ENCODE assay signal across 19 cellular contexts in genomic region chr11:112421854-112422253, GRCh38.
"Had no signal": no experiment of that assay in that cellular context is flagged by ENCODE, and none has a peak within 500 bp of the region (broad histone marks: within the 10 kb centered on the region; RNA-seq: fewer than 3 reads in every experiment).

No MANE protein-coding gene starts in this region.

- H3K4me1 Mint-ChIP-seq: activated CD8-positive, alpha-beta memory T cell treated with anti-CD3 and anti-CD28 coated beads, Interleukin-2, amount 10 ng/mL, durations not matched to agents 7 days and 5 days; activated naive CD8-positive, alpha-beta T cell treated with anti-CD3 and anti-CD28 coated beads, Interleukin-2, amount 50 U/mL, for 24 hours had no signal

- H3K4me1 ChIP-seq: left ventricle myocardium inferior had no signal

- H3K27ac ChIP-seq: left ventricle myocardium inferior had no signal

- H3K36me3 ChIP-seq: left ventricle myocardium inferior had no signal

- DNase-seq: activated CD4-positive, alpha-beta memory T cell treated with anti-CD3 and anti-CD28 coated beads, Interleukin-2, amount 10 ng/mL, durations not matched to agents 7 days and 5 days; activated CD4-positive, alpha-beta T cell treated with anti-CD3 and anti-CD28 coated beads for 48 hours; activated CD4-positive, CD25-positive, alpha-beta regulatory T cell; activated CD8-positive, alpha-beta memory T cell treated with anti-CD3 and anti-CD28 coated beads, Interleukin-2, amount 10 ng/mL, durations not matched to agents 7 days and 5 days; activated naive CD4-positive, alpha-beta T cell treated with anti-CD3 and anti-CD28 coated beads for 36 hours; activated naive CD8-positive, alpha-beta T cell treated with anti-CD3 and anti-CD28 coated beads, Interleukin-2, amount 50 U/mL, for 24 hours; activated T-cell treated with anti-CD3 and anti-CD28 coated beads, Interleukin-2, amount 50 U/mL, for 1 hour; anterior cingulate cortex; central memory CD4-positive, alpha-beta T cell; cortex of kidney; erythroblast; head of caudate nucleus; left ventricle myocardium inferior; mammary epithelial cell; occipital lobe; stimulated activated naive CD4-positive, alpha-beta T cell had no signal

- H3K9me3 Mint-ChIP-seq: activated CD4-positive, alpha-beta memory T cell treated with anti-CD3 and anti-CD28 coated beads, Interleukin-2, amount 10 ng/mL, durations not matched to agents 7 days and 5 days; activated naive CD4-positive, alpha-beta T cell treated with anti-CD3 and anti-CD28 coated beads for 36 hours; activated naive CD8-positive, alpha-beta T cell treated with anti-CD3 and anti-CD28 coated beads, Interleukin-2, amount 50 U/mL, for 24 hours; activated T-helper 2 cell treated with anti-CD3 and anti-CD28 coated beads, Interferon-gamma antibody, Interleukin-2, Interleukin-4, amounts not matched to agents 10 μg/mL and 5 μg/mL and 100 μg/mL, durations not matched to agents 14 hours and 24 hours and 36 hours had no signal

- H3K4me3 ChIP-seq: left ventricle myocardium inferior had no signal

- H3K27ac Mint-ChIP-seq: activated CD4-positive, alpha-beta memory T cell treated with anti-CD3 and anti-CD28 coated beads, Interleukin-2, amount 10 ng/mL, durations not matched to agents 7 days and 5 days; activated CD8-positive, alpha-beta memory T cell treated with anti-CD3 and anti-CD28 coated beads, Interleukin-2, amount 10 ng/mL, durations not matched to agents 7 days and 5 days; activated naive CD4-positive, alpha-beta T cell treated with anti-CD3 and anti-CD28 coated beads for 36 hours; activated naive CD8-positive, alpha-beta T cell treated with anti-CD3 and anti-CD28 coated beads, Interleukin-2, amount 50 U/mL, for 24 hours; activated T-helper 2 cell treated with anti-CD3 and anti-CD28 coated beads, Interferon-gamma antibody, Interleukin-2, Interleukin-4, amounts not matched to agents 10 μg/mL and 5 μg/mL and 100 μg/mL, durations not matched to agents 14 hours and 24 hours and 36 hours; brain; progenitor cell of endocrine pancreas had no signal

- ATAC-seq: activated CD8-positive, alpha-beta memory T cell treated with anti-CD3 and anti-CD28 coated beads, Interleukin-2, amount 10 ng/mL, durations not matched to agents 7 days and 5 days; activated naive CD8-positive, alpha-beta T cell treated with anti-CD3 and anti-CD28 coated beads, Interleukin-2, amount 50 U/mL, for 24 hours had no signal

- H3K36me3 Mint-ChIP-seq: activated CD8-positive, alpha-beta memory T cell treated with anti-CD3 and anti-CD28 coated beads, Interleukin-2, amount 10 ng/mL, durations not matched to agents 7 days and 5 days had no signal

- H3K4me3 Mint-ChIP-seq: activated CD4-positive, alpha-beta memory T cell treated with anti-CD3 and anti-CD28 coated beads, Interleukin-2, amount 10 ng/mL, durations not matched to agents 7 days and 5 days; activated CD8-positive, alpha-beta memory T cell treated with anti-CD3 and anti-CD28 coated beads, Interleukin-2, amount 10 ng/mL, durations not matched to agents 7 days and 5 days; activated naive CD4-positive, alpha-beta T cell treated with anti-CD3 and anti-CD28 coated beads for 36 hours; activated naive CD8-positive, alpha-beta T cell treated with anti-CD3 and anti-CD28 coated beads, Interleukin-2, amount 50 U/mL, for 24 hours; brain had no signal
